In genomic region chr9:120379611-120380010, GRCh38 we compare ENCODE assay signal across 24 cellular contexts.
A peak's percentile ranks its signal among the peaks of the same experiment; 100 is the strongest.
DNase-seq lines count a peak whose midpoint lies in the region; ATAC-seq and TF ChIP-seq lines count a peak whose summit lies in the region.
"Had no signal": no experiment of that assay in that cellular context is flagged by ENCODE, and none has a peak within 500 bp of the region (broad histone marks: within the 10 kb centered on the region; RNA-seq: fewer than 3 reads in every experiment).

No MANE protein-coding gene starts in this region.

- no peaks in the 10 kb centered on the region for H3K9me3 Mint-ChIP-seq in activated CD8-positive, alpha-beta T cell treated with anti-CD3 and anti-CD28 coated beads, Interleukin-2, amount 10 ng/mL, durations not matched to agents 7 days and 5 days (ENCODE audit: insufficient read depth)
- H3K9me3 Mint-ChIP-seq in Caco-2 (ENCODE audit: unreplicated experiment), result no peaks in the 10 kb centered on the region
- H3K9me3 Mint-ChIP-seq: CD4-positive, alpha-beta T cell had no signal

- no peak overlapping the region for H2AK5ac ChIP-seq in neuronal stem cell (ENCODE audit: low read depth, low read length)

- H3K4me3 Mint-ChIP-seq in activated CD8-positive, alpha-beta T cell treated with anti-CD3 and anti-CD28 coated beads, Interleukin-2, amount 10 ng/mL, durations not matched to agents 7 days and 5 days, result no peak overlapping the region
- H3K4me3 Mint-ChIP-seq in Caco-2 (ENCODE audit: unreplicated experiment), result no peak overlapping the region
- H3K4me3 Mint-ChIP-seq: B cell; CD4-positive, alpha-beta T cell; CD8-positive, alpha-beta T cell had no signal

- no peak overlapping the region for H3K4me3 ChIP-seq in neuronal stem cell (ENCODE audit: low read length in 2 of 2)
- no peak overlapping the region for H3K4me3 ChIP-seq in sigmoid colon
- no peak overlapping the region for H3K4me3 ChIP-seq in Caco-2 (ENCODE audit: low read depth, low read length)
- H3K4me3 ChIP-seq: A549; BLaER1 treated with 17β-estradiol and CSF1 and Interleukin-3, amounts not matched to agents 10 nM and 100 nM; GM12878 had no signal

- H3K36me3 ChIP-seq in neuronal stem cell (replicated peaks in 1 of 2; ENCODE audit: control insufficient read depth in 2 of 2, insufficient read depth in 2 of 2, low read length in 2 of 2) (no peaks in the 10 kb centered on the region), sigmoid colon (no peaks in the 10 kb centered on the region), Caco-2 (ENCODE audit: control insufficient read depth, insufficient read depth, low read length) (no peaks in the 10 kb centered on the region; the same call in 1 of the 2 replicates)
- H3K36me3 ChIP-seq: BLaER1 treated with 17β-estradiol and CSF1 and Interleukin-3, amounts not matched to agents 10 nM and 100 nM had no signal

- TF ChIP-seq EP300 in sigmoid colon (IDR thresholded peaks at IDR 0.05), result no peak

- CTCF ChIA-PET in activated CD8-positive, alpha-beta T cell treated with anti-CD3 and anti-CD28 coated beads, Interleukin-2, amount 10 ng/mL, durations not matched to agents 7 days and 5 days (lab: Charles Lee), result no interaction called here
- CTCF ChIA-PET in Caco-2 (lab: Charles Lee), result no interaction called here

- no peak overlapping the region for H2BK12ac ChIP-seq in neuronal stem cell (ENCODE audit: low read length)

- H3K27ac Mint-ChIP-seq in activated CD8-positive, alpha-beta T cell treated with anti-CD3 and anti-CD28 coated beads, Interleukin-2, amount 10 ng/mL, durations not matched to agents 7 days and 5 days, result no peak overlapping the region
- H3K27ac Mint-ChIP-seq in Caco-2 (ENCODE audit: unreplicated experiment), result no peak overlapping the region
- H3K27ac Mint-ChIP-seq: B cell; CD4-positive, alpha-beta T cell; CD8-positive, alpha-beta T cell had no signal

- WGBS in neuronal stem cell (ENCODE audit: extremely low coverage in 2 of 2, insufficient read length in 2 of 2, insufficient replicate concordance in 1 of 2), 2 donors, result no CpG with 5 or more reads among the region's 8 CpGs
- WGBS in sigmoid colon, 2 donors, result 96 to 97% methylated on average over 8 of the region's 8 CpGs

- H3K4me1 ChIP-seq in neuronal stem cell (ENCODE audit: control insufficient read depth in 2 of 2, insufficient read depth in 1 of 2, low read depth in 1 of 2, low read length in 2 of 2), result peaks cover 12 to 13% of the 10 kb centered on the region in 2 donors
- H3K4me1 ChIP-seq in sigmoid colon, result no peaks in the 10 kb centered on the region
- H3K4me1 ChIP-seq in Caco-2, result peaks cover 8% of the 10 kb centered on the region

- H3K27me3 Mint-ChIP-seq in activated CD8-positive, alpha-beta T cell treated with anti-CD3 and anti-CD28 coated beads, Interleukin-2, amount 10 ng/mL, durations not matched to agents 7 days and 5 days (ENCODE audit: low read depth), result no peaks in the 10 kb centered on the region
- H3K27me3 Mint-ChIP-seq in Caco-2 (ENCODE audit: insufficient read depth, unreplicated experiment), result no peaks in the 10 kb centered on the region
- H3K27me3 Mint-ChIP-seq: B cell; CD4-positive, alpha-beta T cell had no signal

- TF ChIP-seq POLR2A in sigmoid colon (IDR thresholded peaks at IDR 0.05), result no peak

- POLR2A ChIA-PET in activated CD8-positive, alpha-beta T cell treated with anti-CD3 and anti-CD28 coated beads, Interleukin-2, amount 10 ng/mL, durations not matched to agents 7 days and 5 days (lab: Charles Lee), result no interaction called here
- POLR2A ChIA-PET in Caco-2 (lab: Charles Lee), result no interaction called here

- H4K8ac ChIP-seq in neuronal stem cell (ENCODE audit: low read depth, low read length), result no peak overlapping the region

- H3K4me2 ChIP-seq in neuronal stem cell (ENCODE audit: insufficient read depth, low read length, poor library complexity, severe bottlenecking), result no peak overlapping the region
- H3K4me2 ChIP-seq: A549; BLaER1 treated with 17β-estradiol and CSF1 and Interleukin-3, amounts not matched to agents 10 nM and 100 nM had no signal

- intact Hi-C loops in cardiac septum (cut with DNase I), result no loop called here
- intact Hi-C loops in Right ventricle myocardium superior (cut with DNase I), result no loop called here
- intact Hi-C loops in sigmoid colon (cut with DNase I), result no loop called here
- intact Hi-C loops in Caco-2 (cut with micrococcal nuclease; ENCODE audit: unreplicated experiment), result no loop called here

- H3K9me3 ChIP-seq in neuronal stem cell (replicated peaks in 1 of 2; ENCODE audit: control insufficient read depth in 2 of 2, insufficient read depth in 1 of 2, low read depth in 1 of 2, low read length in 2 of 2) (peaks cover 9 to 12% of the 10 kb centered on the region in 2 donors), sigmoid colon (peaks cover 0 to 9% (median 0%) of the 10 kb centered on the region in 4 donors), Caco-2 (peaks cover 4% of the 10 kb centered on the region; the same call in 1 of the 2 replicates)

- H2BK120ac ChIP-seq in neuronal stem cell (ENCODE audit: low read depth, low read length), result no peak overlapping the region

- BruUV-seq in Caco-2 (replicated peaks; lab: Mats Ljungman, UMichigan), result no TSS peak

- no peaks in the 10 kb centered on the region for H3K4me1 Mint-ChIP-seq in activated CD8-positive, alpha-beta T cell treated with anti-CD3 and anti-CD28 coated beads, Interleukin-2, amount 10 ng/mL, durations not matched to agents 7 days and 5 days (ENCODE audit: low read depth)
- H3K4me1 Mint-ChIP-seq in Caco-2 (ENCODE audit: low read depth, unreplicated experiment), result no peaks in the 10 kb centered on the region
- H3K4me1 Mint-ChIP-seq: B cell had no signal

- TF ChIP-seq CTCF in sigmoid colon (IDR thresholded peaks at IDR 0.05) (no peak), Caco-2 (IDR thresholded peaks at IDR 0.05; ENCODE audit: insufficient read depth in 1 of 2, low read depth in 1 of 2, low read length in 1 of 2, severe bottlenecking in 1 of 2, unreplicated experiment in 1 of 2) (no peak)

- H3K14ac ChIP-seq in neuronal stem cell (ENCODE audit: low read length), result no peak overlapping the region

- H2AFZ ChIP-seq in neuronal stem cell (ENCODE audit: low read length), result no peak overlapping the region

- no peak overlapping the region for H3K18ac ChIP-seq in neuronal stem cell (ENCODE audit: low read length)

- peaks cover 6% of the 10 kb centered on the region for H3K36me3 Mint-ChIP-seq in activated CD8-positive, alpha-beta T cell treated with anti-CD3 and anti-CD28 coated beads, Interleukin-2, amount 10 ng/mL, durations not matched to agents 7 days and 5 days (ENCODE audit: low read depth)
- H3K36me3 Mint-ChIP-seq in Caco-2 (ENCODE audit: insufficient read depth, unreplicated experiment), result peaks cover 10% of the 10 kb centered on the region

- H2BK15ac ChIP-seq in neuronal stem cell (ENCODE audit: low read length), result no peak overlapping the region

- H3K27ac ChIP-seq in neuronal stem cell (replicated peaks; ENCODE audit: low read length) (no peak overlapping the region), sigmoid colon (no peak overlapping the region)
- H3K27ac ChIP-seq: 22Rv1; A549; BLaER1 treated with 17β-estradiol and CSF1 and Interleukin-3, amounts not matched to agents 10 nM and 100 nM; C4-2B had no signal

- ATAC-seq in Right ventricle myocardium superior (ENCODE audit: poor library complexity), result no peak
- no peak for ATAC-seq in activated CD8-positive, alpha-beta T cell treated with anti-CD3 and anti-CD28 coated beads, Interleukin-2, amount 10 ng/mL, durations not matched to agents 7 days and 5 days
- ATAC-seq: A549; CD8-positive, alpha-beta T cell; GM12878 had no signal

- H3K27me3 ChIP-seq in neuronal stem cell (ENCODE audit: control insufficient read depth in 3 of 3, insufficient read depth in 3 of 3, low read depth in 1 of 3, low read length in 3 of 3) (no peaks in the 10 kb centered on the region), sigmoid colon (no peaks in the 10 kb centered on the region), Caco-2 (replicated peaks; ENCODE audit: control insufficient read depth, insufficient read depth, low read length) (no peaks in the 10 kb centered on the region; the same call in 1 of the 2 replicates)
- H3K27me3 ChIP-seq: BLaER1 treated with 17β-estradiol and CSF1 and Interleukin-3, amounts not matched to agents 10 nM and 100 nM had no signal

- peak overlapping the region; percentile 14 for H2BK5ac ChIP-seq in neuronal stem cell (ENCODE audit: low read length)

- no peak overlapping the region for H3K9ac ChIP-seq in neuronal stem cell (ENCODE audit: low read depth, low read length, poor library complexity)
- H3K9ac ChIP-seq: BLaER1 treated with 17β-estradiol and CSF1 and Interleukin-3, amounts not matched to agents 10 nM and 100 nM had no signal

- H3K79me1 ChIP-seq in neuronal stem cell (ENCODE audit: low read depth, low read length), result no peaks in the 10 kb centered on the region

- DNase-seq in cardiac septum (ENCODE audit: low spot score), result peak; percentile 36
- DNase-seq in Right ventricle myocardium superior, result no peak
- DNase-seq in islet precursor cell, result peak; percentile 33
- no peak for DNase-seq in neuronal stem cell (ENCODE audit: low spot score)
- DNase-seq in sigmoid colon, result peak; percentile 47
- DNase-seq in activated CD8-positive, alpha-beta T cell treated with anti-CD3 and anti-CD28 coated beads, Interleukin-2, amount 10 ng/mL, durations not matched to agents 7 days and 5 days, result no peak
- DNase-seq in Caco-2, result no peak
- DNase-seq in HT-29 (ENCODE audit: low spot score), result no peak
- DNase-seq: AML-193; CD4-positive, alpha-beta T cell; CD8-positive, alpha-beta T cell; DMS 273 treated with DMSO at 0.1 percent for 48 hours; DMS153; DMS53; DMS79; DND-41; EL; GDM1 had no signal

- no peak overlapping the region for H3K4ac ChIP-seq in neuronal stem cell (ENCODE audit: low read length)

- no peak overlapping the region for H4K91ac ChIP-seq in neuronal stem cell (ENCODE audit: low read depth, low read length, poor library complexity)

- no peak overlapping the region for H3K23ac ChIP-seq in neuronal stem cell (ENCODE audit: low read depth, low read length, poor library complexity)

Comparison
In these comparisons a context has a peak if more than half of its experiments do, and no peak if none do; other contexts are left out.
1. DNase-seq: peak in cardiac septum (single experiment), islet precursor cell (single experiment) and sigmoid colon (single experiment); none in Right ventricle myocardium superior (single experiment), neuronal stem cell (single experiment), activated CD8-positive, alpha-beta T cell treated with anti-CD3 and anti-CD28 coated beads, Interleukin-2, amount 10 ng/mL, durations not matched to agents 7 days and 5 days (single experiment), Caco-2 (0 of 2) and HT-29 (single experiment).